Comparison of ENCODE assay signal across 9 cellular contexts in genomic region chr1:71196685-71197084, GRCh38.
DNase-seq lines count a peak whose midpoint lies in the region; ATAC-seq, FAIRE-seq and TF ChIP-seq lines count a peak whose summit lies in the region.
"Had no signal": no experiment of that assay in that cellular context is flagged by ENCODE, and none has a peak within 500 bp of the region (broad histone marks: within the 10 kb centered on the region; RNA-seq: fewer than 3 reads in every experiment).

No MANE protein-coding gene starts in this region.

- no peaks in the 10 kb centered on the region for H3K27me3 ChIP-seq in spleen (replicated peaks in 1 of 7)

- DNase-seq in NCI-H526 treated with DMSO at 0.1 percent for 48 hours (lab: John Stamatoyannopoulos, UW) = peak; percentile 42
- no peak for DNase-seq in osteocyte (ENCODE audit: extremely low spot score, unreplicated experiment)
- no peak for DNase-seq in spleen
- DNase-seq: left cardiac atrium had no signal

- no peak overlapping the region for H3K4me3 ChIP-seq in HEK293 (ENCODE audit: low read depth, low read length)
- H3K4me3 ChIP-seq in spleen = no peak overlapping the region

- TF ChIP-seq POLR2A in spleen (IDR thresholded peaks at IDR 0.05) = no peak

- H3K9me3 ChIP-seq in HEK293 (ENCODE audit: control insufficient read depth, insufficient read depth, low read depth, low read length) (no peaks in the 10 kb centered on the region), spleen (no peaks in the 10 kb centered on the region)

- peaks cover 3% of the 10 kb centered on the region for H3K27me3 Mint-ChIP-seq in osteocyte (ENCODE audit: unreplicated experiment)

- H3K4me1 ChIP-seq in HEK293 (ENCODE audit: control insufficient read depth, insufficient read depth, low read length) = no peaks in the 10 kb centered on the region
- no peaks in the 10 kb centered on the region for H3K4me1 ChIP-seq in spleen

- no peaks in the 10 kb centered on the region for H3K9me3 Mint-ChIP-seq in osteocyte (ENCODE audit: unreplicated experiment)

- H3K27ac ChIP-seq in HEK293 (ENCODE audit: extremely low read depth, low read depth, low read length) (no peak overlapping the region), spleen (no peak overlapping the region)

- no peak for TF ChIP-seq CTCF in HEK293 (tag by site-specific recombination; IDR thresholded peaks at IDR 0.05)
- peak; percentile 44 for TF ChIP-seq CTCF in osteocyte (IDR thresholded peaks at IDR 0.05)
- no peak for TF ChIP-seq CTCF in spleen (IDR thresholded peaks at IDR 0.05 in 8 of 11, conservative IDR thresholded peaks at IDR 0.05 in 3 of 11)

- H3K4me3 Mint-ChIP-seq in osteocyte (ENCODE audit: unreplicated experiment) = no peak overlapping the region

- H3K4me1 Mint-ChIP-seq in osteocyte (ENCODE audit: unreplicated experiment) = no peaks in the 10 kb centered on the region

- POLR2A ChIA-PET in HEK293 (lab: Yijun Ruan, JAX) = no interaction called here

- intact Hi-C loops in spleen (cut with DNase I; ENCODE audit: low total_unique reads) = no loop called here

- ATAC-seq in GM21367 (IDR thresholded peaks at IDR 0.05; ENCODE audit: unreplicated experiment) (no peak), HG02852 (IDR thresholded peaks at IDR 0.05; ENCODE audit: unreplicated experiment) (no peak), GM18520 (IDR thresholded peaks at IDR 0.05; ENCODE audit: unreplicated experiment) (no peak)

- peak; percentile 63 for FAIRE-seq in endometrium (lab: Jason Lieb, UNC)

- CTCF ChIA-PET in HEK293 (lab: Yijun Ruan, JAX) = interaction anchor here (0.6 to 1.4 kb wide), 7 partner anchors 17 to 917 kb away, joined by 3 to 6 read pairs (median 4); no protein-coding TSS in a partner anchor

- H3K36me3 Mint-ChIP-seq in osteocyte (ENCODE audit: unreplicated experiment) = no peaks in the 10 kb centered on the region

- no peak overlapping the region for H3K27ac Mint-ChIP-seq in osteocyte (ENCODE audit: unreplicated experiment)

- H3K36me3 ChIP-seq in HEK293 (ENCODE audit: control insufficient read depth in 2 of 2, insufficient read depth in 1 of 2, low read length in 2 of 2) (no peaks in the 10 kb centered on the region), spleen (no peaks in the 10 kb centered on the region)

TF ChIP-seq in HEK293, 187 proteins besides CTCF, POLR2A, EP300 and RAD21:
- no peak for TF ChIP-seq YY2 (tag by site-specific recombination; IDR thresholded peaks at IDR 0.05)
- 0 out of 2 replicates have a peak, but pooled peaks have one; percentile 35 for TF ChIP-seq ZNF654 (tag by site-specific recombination; IDR thresholded peaks at IDR 0.05; ENCODE audit: low read depth)
